8 cellular contexts compared by ENCODE assay signal in genomic region chr1:155981266-155982088, GRCh38. TPM values are rescaled to one million over a fixed set of nuclear protein-coding genes. Genes with fewer than 3 reads are reported as not detected.
A peak's percentile ranks its signal among the peaks of the same experiment; 100 is the strongest.
DNase-seq lines count a peak whose midpoint lies in the region; ATAC-seq and TF ChIP-seq lines count a peak whose summit lies in the region.

No MANE protein-coding gene starts in this region.

- TF ChIP-seq CTCF in right atrium auricular region (IDR thresholded peaks at IDR 0.05) (no peak), stomach (IDR thresholded peaks at IDR 0.05) (no peak), testis (IDR thresholded peaks at IDR 0.05) (no peak)

- peak; percentile 47 for DNase-seq in DMS79 (lab: John Stamatoyannopoulos, UW)
- DNase-seq in Kasumi-1 (lab: John Stamatoyannopoulos, UW): peak; percentile 60 to 73
- DNase-seq in activated effector memory CD4-positive, alpha-beta T cell treated with anti-CD3 and anti-CD28 coated beads, Interleukin-2, amount 50 U/mL, for 16 hours: peak; percentile 71
- DNase-seq in right atrium auricular region (ENCODE audit: low spot score): peak; percentile 77
- DNase-seq in stomach: no peak
- DNase-seq in testis: no peak
- no peak for DNase-seq in NCI-H128 (lab: John Stamatoyannopoulos, UW; ENCODE audit: unreplicated experiment)

- H3K27ac ChIP-seq in right atrium auricular region (peak overlapping the region; percentile 96 to 98), stomach (peak overlapping the region in 4 of 5 donors; percentile 91 to 98 (median 94)), testis (no peak overlapping the region)

- H3K9me3 ChIP-seq in right atrium auricular region (no peaks in the 10 kb centered on the region), stomach (no peaks in the 10 kb centered on the region), testis (no peaks in the 10 kb centered on the region)

- H3K4me1 ChIP-seq in right atrium auricular region (peaks cover 0 to 72% of the 10 kb centered on the region in 2 donors), stomach (peaks cover 59 to 72% (median 65%) of the 10 kb centered on the region in 4 donors), testis (peaks cover 20% of the 10 kb centered on the region)

- WGBS in stomach, 5 donors: 48 to 69% (median 58%) methylated on average over 6 of the region's 6 CpGs
- 76 to 81% methylated on average over 6 of the region's 6 CpGs for WGBS in testis, 2 donors

- no peaks in the 10 kb centered on the region for H3K27me3 ChIP-seq in right atrium auricular region
- H3K27me3 ChIP-seq in stomach: no peaks in the 10 kb centered on the region
- no peaks in the 10 kb centered on the region for H3K27me3 ChIP-seq in testis

- H3K36me3 ChIP-seq in right atrium auricular region: no peaks in the 10 kb centered on the region
- H3K36me3 ChIP-seq in stomach: no peaks in the 10 kb centered on the region
- H3K36me3 ChIP-seq in testis (ENCODE audit: low read depth, missing control alignments): no peaks in the 10 kb centered on the region

- no peak for TF ChIP-seq EP300 in stomach (IDR thresholded peaks at IDR 0.05)

- intact Hi-C loops in stomach (cut with DNase I; ENCODE audit: low total_unique reads) (no loop called here), testis (cut with DNase I; ENCODE audit: low total_unique reads) (no loop called here)

- TF ChIP-seq POLR2A in stomach (IDR thresholded peaks at IDR 0.05) (no peak), testis (IDR thresholded peaks at IDR 0.05) (no peak)

- H3K4me3 ChIP-seq in right atrium auricular region (peak overlapping the region; percentile 13 to 32), stomach (peak overlapping the region in 2 of 4 donors; percentile 2 to 32), testis (no peak overlapping the region)

- no peak for ATAC-seq in HG03520 (IDR thresholded peaks at IDR 0.05; ENCODE audit: unreplicated experiment)

RNA-seq across cellular contexts. Expression of gene ARHGEF2, which starts 3.1 kb away (rescaled TPM):
- total RNA-seq in right atrium auricular region (10 to 100 TPM; 50.8 to 69.8 TPM), stomach (100 to 1,000 TPM in 3 of 5 donors, 10 to 100 TPM in 2; 34.8 to 376 (median 180) TPM), testis (100 to 1,000 TPM in 1 of 2 donors, 10 to 100 TPM in 1; 56.6 to 124 TPM)
- polyA plus RNA-seq in stomach (10 to 100 TPM; 20.4 to 27.6 (median 24.7) TPM), testis (ENCODE audit: insufficient read depth, low read depth, low replicate concordance) (88.8 TPM)

RNA-seq across cellular contexts. Expression of gene SSR2, which starts 39.3 kb away (rescaled TPM):
- total RNA-seq in right atrium auricular region (100 to 1,000 TPM in 1 of 2 donors, 10 to 100 TPM in 1; 87.6 to 206 TPM), stomach (100 to 1,000 TPM in 4 of 5 donors, 10 to 100 TPM in 1; 67.1 to 354 (median 216) TPM), testis (100 to 1,000 TPM; 170 to 216 TPM)
- polyA plus RNA-seq in stomach (100 to 1,000 TPM; 223 to 309 (median 242) TPM), testis (ENCODE audit: insufficient read depth, low read depth, low replicate concordance) (289 TPM)

RNA-seq across cellular contexts. Expression of gene RXFP4, which starts 40.0 kb away (rescaled TPM):
- not detected for total RNA-seq in right atrium auricular region
- 10 to 100 TPM in 1 of 5 donors, not detected in 4; 50.4 TPM for total RNA-seq in stomach
- not detected for polyA plus RNA-seq in stomach
- total RNA-seq in testis: 1 to 10 TPM in 1 of 2 donors, under 1 TPM in 1; 0.37 to 1.1 TPM
- not detected for polyA plus RNA-seq in testis (ENCODE audit: insufficient read depth, low read depth, low replicate concordance)

RNA-seq across cellular contexts. Expression of gene KHDC4, which starts 47.3 kb away (rescaled TPM):
- total RNA-seq in right atrium auricular region: 10 to 100 TPM; 13.4 to 25.9 TPM
- total RNA-seq in stomach: 100 to 1,000 TPM in 2 of 5 donors, 10 to 100 TPM in 3; 49.2 to 126 (median 78.4) TPM
- 10 to 100 TPM in 1 of 3 donors, 1 to 10 TPM in 2; 4.9 to 26.1 (median 9.3) TPM for polyA plus RNA-seq in stomach
- total RNA-seq in testis: 10 to 100 TPM; 84.5 to 95.3 TPM
- polyA plus RNA-seq in testis (ENCODE audit: insufficient read depth, low read depth, low replicate concordance): 45.5 TPM

Comparison
In these comparisons a context has a peak if more than half of its experiments do, and no peak if none do; other contexts are left out.
1. DNase-seq: peak in DMS79 (single experiment), Kasumi-1 (2 of 2), activated effector memory CD4-positive, alpha-beta T cell treated with anti-CD3 and anti-CD28 coated beads, Interleukin-2, amount 50 U/mL, for 16 hours (single experiment) and right atrium auricular region (single experiment); none in stomach (single experiment), testis (single experiment) and NCI-H128 (single experiment).
2. H3K27ac ChIP-seq: peak in right atrium auricular region (2 of 2) and stomach (4 of 5); none in testis (0 of 2).
3. H3K4me3 ChIP-seq: peak in right atrium auricular region (2 of 2); none in testis (0 of 2).